Comparison of ENCODE assay signal across 22 cellular contexts in the genomic region with DNA sequence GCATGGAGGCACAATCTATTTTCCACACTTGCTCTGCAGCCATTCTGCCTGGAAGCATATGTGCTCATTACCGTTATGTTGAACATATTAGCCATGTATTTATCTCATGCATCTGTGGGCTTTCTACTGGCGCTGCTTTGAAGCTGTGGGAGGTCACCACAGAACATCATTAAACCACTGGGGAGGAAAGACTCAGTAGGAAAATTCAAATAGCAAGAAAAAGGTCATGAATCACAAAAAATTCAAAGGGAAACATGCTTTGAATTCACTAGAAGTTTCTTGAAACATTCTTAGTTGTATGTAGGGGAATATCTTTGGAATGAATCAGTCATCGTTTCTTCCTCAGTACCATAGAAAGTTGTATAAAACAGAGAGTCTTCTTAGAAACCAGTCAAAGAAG.
DNase-seq lines count a peak whose midpoint lies in the region; ATAC-seq and TF ChIP-seq lines count a peak whose summit lies in the region.
"Had no signal": no experiment of that assay in that cellular context is flagged by ENCODE, and none has a peak within 500 bp of the region (broad histone marks: within the 10 kb centered on the region; RNA-seq: fewer than 3 reads in every experiment).

No MANE protein-coding gene starts in this region.

- ATAC-seq in GM18511 (IDR thresholded peaks at IDR 0.05; ENCODE audit: unreplicated experiment) = no peak
- ATAC-seq: A549, HCT116, PC-3 had no signal

- TF ChIP-seq CTCF in choroid plexus epithelial cell (conservative IDR thresholded peaks at IDR 0.05; ENCODE audit: low read depth, low read length) = no peak
- no peak for TF ChIP-seq CTCF in GM10266 (IDR thresholded peaks at IDR 0.05; ENCODE audit: control insufficient read depth, insufficient read depth, low read depth, missing control alignments)

- no peak overlapping the region for H3K4me3 ChIP-seq in choroid plexus epithelial cell (ENCODE audit: low read depth, low read length)
- H3K4me3 ChIP-seq: A549 had no signal

- peak; percentile 32 for DNase-seq in T1000 (lab: John Stamatoyannopoulos, UW)
- peak; percentile 1 for DNase-seq in choroid plexus epithelial cell (ENCODE audit: low read depth)
- DNase-seq in left kidney (ENCODE audit: low read depth, low spot score) = peak; percentile 26
- no peak for DNase-seq in activated gamma-delta T cell (lab: John Stamatoyannopoulos, UW)
- DNase-seq in GM10266 (ENCODE audit: extremely low spot score) = no peak
- no peak for DNase-seq in KG1 (lab: John Stamatoyannopoulos, UW)
- DNase-seq: C1 segment of cervical spinal cord; CD4-positive, alpha-beta memory T cell; COR-L47; DMS53; GDM1; IMR-90; MM.1S; NCI-H2029 treated with DMSO at 0.1 percent for 48 hours; NCI-H446 treated with DMSO at 0.1 percent for 48 hours; NCI-H526; NCI-H82; NK-92 treated with Interleukin-12 subunit alpha and Interleukin-12 subunit beta, amount 100 ng/mL, for 24 hours; PC-3 had no signal

Comparison
In these comparisons a context has a peak if more than half of its experiments do, and no peak if none do; other contexts are left out.
1. DNase-seq: peak in T1000 (single experiment), choroid plexus epithelial cell (single experiment) and left kidney (single experiment); none in activated gamma-delta T cell (single experiment), GM10266 (single experiment) and KG1 (single experiment).